ENCODE assay signal across 8 cellular contexts in the genomic region with DNA sequence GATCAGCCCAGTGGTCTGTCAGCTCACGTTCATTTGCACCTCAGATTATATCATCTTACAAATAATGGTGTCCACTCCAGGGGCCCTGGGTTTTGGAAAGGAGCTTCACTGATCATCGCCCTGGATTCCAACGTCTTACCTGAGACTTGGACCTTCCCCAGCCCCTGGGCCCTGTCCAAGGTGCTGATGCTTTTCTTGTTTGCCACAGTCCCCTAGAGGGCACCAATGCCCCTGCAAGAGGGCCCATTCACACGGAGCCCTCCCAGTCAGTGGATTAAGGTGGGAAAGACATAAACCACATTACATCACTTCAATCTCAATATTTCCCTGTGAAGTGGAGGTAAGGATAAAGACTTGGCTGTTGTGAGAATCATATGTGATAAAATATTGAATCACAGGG.
DNase-seq lines count a peak whose midpoint lies in the region; ATAC-seq, FAIRE-seq and TF ChIP-seq lines count a peak whose summit lies in the region.

No MANE protein-coding gene starts in this region.

- H3K4me3 ChIP-seq in A549 (no peak overlapping the region), fibroblast of mammary gland (ENCODE audit: control insufficient read depth, low read depth, low read length) (no peak overlapping the region)

- 0 out of 3 replicates have a peak, but pooled peaks have one; percentile 16 for TF ChIP-seq CTCF in A549 (IDR thresholded peaks at IDR 0.05)
- TF ChIP-seq CTCF in GM12874 (IDR thresholded peaks at IDR 0.05; ENCODE audit: insufficient read depth, low read depth, low read length), result peak; percentile 47; the same call in 1 of the 2 replicates
- no peak for TF ChIP-seq CTCF in fibroblast of mammary gland (conservative IDR thresholded peaks at IDR 0.05; ENCODE audit: control insufficient read depth, insufficient read depth, low read depth, low read length)

- peak in 1 of 2 experiments; percentile 35 for DNase-seq in A549 (ENCODE audit: low read depth in 1 of 2, low spot score in 1 of 2)
- peak; percentile 17 for DNase-seq in RPMI7951 (ENCODE audit: low read depth)
- DNase-seq in fibroblast of mammary gland (ENCODE audit: low read depth), result peak; percentile 6
- DNase-seq in stimulated activated CD8-positive, alpha-beta memory T cell treated with anti-CD3 and anti-CD28 coated beads, Interleukin-4, amount 100 ng/mL, for 24 hours (ENCODE audit: low read depth), result peak; percentile 4
- DNase-seq in epidermal melanocyte (ENCODE audit: insufficient read length, low spot score), result no peak

- H3K9me3 ChIP-seq in A549, result no peaks in the 10 kb centered on the region

- no peak for TF ChIP-seq POLR2A in A549 (IDR thresholded peaks at IDR 0.05; ENCODE audit: low read length)

- no peak for TF ChIP-seq EP300 in A549 (IDR thresholded peaks at IDR 0.05)

- H3K4me2 ChIP-seq in A549, result no peak overlapping the region

- 0 out of 3 replicates have a peak, but pooled peaks cover 3% of the 10 kb centered on the region for H3K4me1 ChIP-seq in A549

- ATAC-seq in A549, result peak; percentile 79 to 83; a peak in 5 of 6 replicates
- ATAC-seq in GM19455 (IDR thresholded peaks at IDR 0.05; ENCODE audit: unreplicated experiment), result no peak
- no peak for ATAC-seq in GM19397 (IDR thresholded peaks at IDR 0.05; ENCODE audit: unreplicated experiment)

- H3K27ac ChIP-seq in A549, result no peak overlapping the region

- CTCF ChIA-PET in A549 (lab: Yijun Ruan, JAX), result interaction anchor here (2.1 kb wide), 1 partner anchor 36 kb away, joined by 6 read pairs; no protein-coding TSS in a partner anchor

- POLR2A ChIA-PET in A549 (lab: Yijun Ruan, JAX), result no interaction called here

- WGBS in A549 (ENCODE audit: missing lambda C conversion rate), result 6% methylated on average over 4 of the region's 4 CpGs

- TF ChIP-seq RAD21 in A549 (conservative IDR thresholded peaks at IDR 0.05 in 1 of 2, IDR thresholded peaks at IDR 0.05 in 1 of 2), result peak in 1 of 2 experiments; percentile 35; a peak in 2 of 5 replicates

- FAIRE-seq in A549 (lab: Jason Lieb, UNC), result no peak

TF ChIP-seq in A549, 52 proteins besides CTCF, POLR2A, EP300 and RAD21:
- peak; percentile 78 for TF ChIP-seq EHMT2 (IDR thresholded peaks at IDR 0.05; ENCODE audit: low read depth)
- TF ChIP-seq, protein P1, sequence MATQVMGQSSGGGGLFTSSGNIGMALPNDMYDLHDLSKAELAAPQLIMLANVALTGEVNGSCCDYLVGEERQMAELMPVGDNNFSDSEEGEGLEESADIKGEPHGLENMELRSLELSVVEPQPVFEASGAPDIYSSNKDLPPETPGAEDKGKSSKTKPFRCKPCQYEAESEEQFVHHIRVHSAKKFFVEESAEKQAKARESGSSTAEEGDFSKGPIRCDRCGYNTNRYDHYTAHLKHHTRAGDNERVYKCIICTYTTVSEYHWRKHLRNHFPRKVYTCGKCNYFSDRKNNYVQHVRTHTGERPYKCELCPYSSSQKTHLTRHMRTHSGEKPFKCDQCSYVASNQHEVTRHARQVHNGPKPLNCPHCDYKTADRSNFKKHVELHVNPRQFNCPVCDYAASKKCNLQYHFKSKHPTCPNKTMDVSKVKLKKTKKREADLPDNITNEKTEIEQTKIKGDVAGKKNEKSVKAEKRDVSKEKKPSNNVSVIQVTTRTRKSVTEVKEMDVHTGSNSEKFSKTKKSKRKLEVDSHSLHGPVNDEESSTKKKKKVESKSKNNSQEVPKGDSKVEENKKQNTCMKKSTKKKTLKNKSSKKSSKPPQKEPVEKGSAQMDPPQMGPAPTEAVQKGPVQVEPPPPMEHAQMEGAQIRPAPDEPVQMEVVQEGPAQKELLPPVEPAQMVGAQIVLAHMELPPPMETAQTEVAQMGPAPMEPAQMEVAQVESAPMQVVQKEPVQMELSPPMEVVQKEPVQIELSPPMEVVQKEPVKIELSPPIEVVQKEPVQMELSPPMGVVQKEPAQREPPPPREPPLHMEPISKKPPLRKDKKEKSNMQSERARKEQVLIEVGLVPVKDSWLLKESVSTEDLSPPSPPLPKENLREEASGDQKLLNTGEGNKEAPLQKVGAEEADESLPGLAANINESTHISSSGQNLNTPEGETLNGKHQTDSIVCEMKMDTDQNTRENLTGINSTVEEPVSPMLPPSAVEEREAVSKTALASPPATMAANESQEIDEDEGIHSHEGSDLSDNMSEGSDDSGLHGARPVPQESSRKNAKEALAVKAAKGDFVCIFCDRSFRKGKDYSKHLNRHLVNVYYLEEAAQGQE (IDR thresholded peaks at IDR 0.05), result peak; percentile 95
- TF ChIP-seq HOXB5 (CRISPR knock-in tag; IDR thresholded peaks at IDR 0.05), result 0 out of 2 replicates have a peak, but pooled peaks have one; percentile 28
- no peak for TF ChIP-seq ZC3H11A (IDR thresholded peaks at IDR 0.05)
TF ChIP-seq in A549: peak in this region for 3.

Comparison
In these comparisons a context has a peak if more than half of its experiments do, and no peak if none do; other contexts are left out.
1. ATAC-seq: peak in A549 (2 of 2); none in GM19455 (single experiment) and GM19397 (single experiment).